In the genomic region with DNA sequence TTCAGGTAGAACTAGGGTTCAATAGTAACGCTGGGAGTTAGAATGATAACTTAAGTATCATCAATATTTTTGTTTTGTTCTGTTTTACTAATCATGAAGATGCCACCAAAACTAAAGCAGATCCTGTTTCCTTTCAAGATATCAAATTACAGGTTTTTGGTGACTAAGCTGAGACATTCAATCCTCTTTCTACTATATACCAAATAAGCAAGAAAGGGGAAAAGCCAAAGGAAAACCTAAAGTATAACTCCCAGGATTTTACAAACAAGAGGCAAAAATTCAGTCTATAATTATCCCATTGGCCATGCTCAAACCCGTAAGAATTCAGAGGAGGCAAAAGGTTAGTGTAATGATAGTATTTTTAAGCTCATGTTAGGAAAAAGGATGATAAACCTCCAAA, we compare ENCODE assay signal across 1 cellular context.
TF ChIP-seq lines count a peak whose summit lies in the region.

No MANE protein-coding gene starts in this region.

TF ChIP-seq in SK-N-SH treated with all-trans-retinoic acid at 6 μM for 48 hours, 23 proteins besides CTCF, POLR2A, EP300 and RAD21 (continued from another document):
- TF ChIP-seq, protein P1, sequence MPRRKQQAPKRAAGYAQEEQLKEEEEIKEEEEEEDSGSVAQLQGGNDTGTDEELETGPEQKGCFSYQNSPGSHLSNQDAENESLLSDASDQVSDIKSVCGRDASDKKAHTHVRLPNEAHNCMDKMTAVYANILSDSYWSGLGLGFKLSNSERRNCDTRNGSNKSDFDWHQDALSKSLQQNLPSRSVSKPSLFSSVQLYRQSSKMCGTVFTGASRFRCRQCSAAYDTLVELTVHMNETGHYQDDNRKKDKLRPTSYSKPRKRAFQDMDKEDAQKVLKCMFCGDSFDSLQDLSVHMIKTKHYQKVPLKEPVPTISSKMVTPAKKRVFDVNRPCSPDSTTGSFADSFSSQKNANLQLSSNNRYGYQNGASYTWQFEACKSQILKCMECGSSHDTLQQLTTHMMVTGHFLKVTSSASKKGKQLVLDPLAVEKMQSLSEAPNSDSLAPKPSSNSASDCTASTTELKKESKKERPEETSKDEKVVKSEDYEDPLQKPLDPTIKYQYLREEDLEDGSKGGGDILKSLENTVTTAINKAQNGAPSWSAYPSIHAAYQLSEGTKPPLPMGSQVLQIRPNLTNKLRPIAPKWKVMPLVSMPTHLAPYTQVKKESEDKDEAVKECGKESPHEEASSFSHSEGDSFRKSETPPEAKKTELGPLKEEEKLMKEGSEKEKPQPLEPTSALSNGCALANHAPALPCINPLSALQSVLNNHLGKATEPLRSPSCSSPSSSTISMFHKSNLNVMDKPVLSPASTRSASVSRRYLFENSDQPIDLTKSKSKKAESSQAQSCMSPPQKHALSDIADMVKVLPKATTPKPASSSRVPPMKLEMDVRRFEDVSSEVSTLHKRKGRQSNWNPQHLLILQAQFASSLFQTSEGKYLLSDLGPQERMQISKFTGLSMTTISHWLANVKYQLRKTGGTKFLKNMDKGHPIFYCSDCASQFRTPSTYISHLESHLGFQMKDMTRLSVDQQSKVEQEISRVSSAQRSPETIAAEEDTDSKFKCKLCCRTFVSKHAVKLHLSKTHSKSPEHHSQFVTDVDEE (CRISPR knock-in tag; IDR thresholded peaks at IDR 0.05): no peak
- TF ChIP-seq, protein P2, sequence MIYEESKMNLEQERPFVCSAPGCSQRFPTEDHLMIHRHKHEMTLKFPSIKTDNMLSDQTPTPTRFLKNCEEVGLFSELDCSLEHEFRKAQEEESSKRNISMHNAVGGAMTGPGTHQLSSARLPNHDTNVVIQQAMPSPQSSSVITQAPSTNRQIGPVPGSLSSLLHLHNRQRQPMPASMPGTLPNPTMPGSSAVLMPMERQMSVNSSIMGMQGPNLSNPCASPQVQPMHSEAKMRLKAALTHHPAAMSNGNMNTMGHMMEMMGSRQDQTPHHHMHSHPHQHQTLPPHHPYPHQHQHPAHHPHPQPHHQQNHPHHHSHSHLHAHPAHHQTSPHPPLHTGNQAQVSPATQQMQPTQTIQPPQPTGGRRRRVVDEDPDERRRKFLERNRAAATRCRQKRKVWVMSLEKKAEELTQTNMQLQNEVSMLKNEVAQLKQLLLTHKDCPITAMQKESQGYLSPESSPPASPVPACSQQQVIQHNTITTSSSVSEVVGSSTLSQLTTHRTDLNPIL (CRISPR knock-in tag; IDR thresholded peaks at IDR 0.05; ENCODE audit: low read depth): no peak
- no peak for TF ChIP-seq ISL1 (CRISPR knock-in tag; IDR thresholded peaks at IDR 0.05)
- no peak for TF ChIP-seq ZFP30 (CRISPR knock-in tag; IDR thresholded peaks at IDR 0.05)
- TF ChIP-seq ZNF70 (CRISPR knock-in tag; IDR thresholded peaks at IDR 0.05): no peak
- no peak for TF ChIP-seq SNAI2 (CRISPR knock-in tag; IDR thresholded peaks at IDR 0.05)
- no peak for TF ChIP-seq ZC3H10 (CRISPR knock-in tag; IDR thresholded peaks at IDR 0.05)
- TF ChIP-seq PPARA (CRISPR knock-in tag; IDR thresholded peaks at IDR 0.05; ENCODE audit: borderline replicate concordance): no peak
- TF ChIP-seq, protein P3, sequence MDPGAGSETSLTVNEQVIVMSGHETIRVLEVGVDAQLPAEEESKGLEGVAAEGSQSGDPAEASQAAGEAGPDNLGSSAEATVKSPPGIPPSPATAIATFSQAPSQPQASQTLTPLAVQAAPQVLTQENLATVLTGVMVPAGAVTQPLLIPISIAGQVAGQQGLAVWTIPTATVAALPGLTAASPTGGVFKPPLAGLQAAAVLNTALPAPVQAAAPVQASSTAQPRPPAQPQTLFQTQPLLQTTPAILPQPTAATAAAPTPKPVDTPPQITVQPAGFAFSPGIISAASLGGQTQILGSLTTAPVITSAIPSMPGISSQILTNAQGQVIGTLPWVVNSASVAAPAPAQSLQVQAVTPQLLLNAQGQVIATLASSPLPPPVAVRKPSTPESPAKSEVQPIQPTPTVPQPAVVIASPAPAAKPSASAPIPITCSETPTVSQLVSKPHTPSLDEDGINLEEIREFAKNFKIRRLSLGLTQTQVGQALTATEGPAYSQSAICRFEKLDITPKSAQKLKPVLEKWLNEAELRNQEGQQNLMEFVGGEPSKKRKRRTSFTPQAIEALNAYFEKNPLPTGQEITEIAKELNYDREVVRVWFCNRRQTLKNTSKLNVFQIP (CRISPR knock-in tag; IDR thresholded peaks at IDR 0.05; ENCODE audit: borderline replicate concordance, low read depth): no peak
- TF ChIP-seq OSR1 (CRISPR knock-in tag; IDR thresholded peaks at IDR 0.05): no peak
